In genomic region chr1:223500560-223501425, GRCh38 we compare ENCODE assay signal across 1 cellular context.
TF ChIP-seq lines count a peak whose summit lies in the region.

No MANE protein-coding gene starts in this region.

TF ChIP-seq in GM23338, 12 proteins besides CTCF, POLR2A, EP300 and RAD21 (continued from another document):
- TF ChIP-seq ZNF462 (CRISPR knock-in tag; IDR thresholded peaks at IDR 0.05) (no peak), EZH2phosphoT487 (IDR thresholded peaks at IDR 0.05; ENCODE audit: unreplicated experiment) (no peak), STAT1 (IDR thresholded peaks at IDR 0.05; ENCODE audit: unreplicated experiment) (no peak), CREB1 (CRISPR knock-in tag; IDR thresholded peaks at IDR 0.05; ENCODE audit: low read depth) (no peak), JUNB (IDR thresholded peaks at IDR 0.05; ENCODE audit: unreplicated experiment) (no peak), POLR2AphosphoS5 (IDR thresholded peaks at IDR 0.05; ENCODE audit: low read depth) (no peak), NANOG (IDR thresholded peaks at IDR 0.05; ENCODE audit: borderline replicate concordance) (no peak), EZH2 (IDR thresholded peaks at IDR 0.05; ENCODE audit: low read depth, unreplicated experiment) (no peak), ZNF114 (CRISPR knock-in tag; IDR thresholded peaks at IDR 0.05) (no peak)
